Comparison of ENCODE assay signal across 8 cellular contexts in the genomic region with DNA sequence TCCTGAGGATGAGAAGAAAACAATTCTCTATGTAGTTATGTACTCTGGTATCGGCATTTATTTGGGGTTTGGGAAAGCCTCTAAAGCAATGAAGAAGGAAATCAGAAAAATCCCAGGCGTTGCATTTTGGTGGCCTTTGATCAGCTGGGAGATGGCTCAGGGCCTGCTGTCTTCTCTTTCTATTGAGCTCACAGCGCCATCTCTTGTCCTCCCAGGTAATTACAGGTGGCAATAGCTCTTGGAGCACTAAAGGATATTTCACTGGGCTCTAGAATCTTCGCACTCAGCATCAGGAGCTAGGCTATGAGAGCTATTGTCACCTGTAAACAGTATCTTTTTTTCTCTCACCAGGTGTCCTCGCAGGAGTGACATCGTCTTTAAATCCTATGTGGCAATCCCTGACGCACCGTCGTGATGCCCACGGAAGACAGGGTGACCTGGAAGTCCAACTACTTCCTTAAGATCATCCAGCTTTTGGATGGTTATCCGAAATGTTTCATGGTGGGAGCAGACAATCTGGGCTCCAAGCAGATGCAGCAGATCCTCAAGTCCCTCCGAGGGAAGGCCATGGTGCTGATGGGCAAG.
DNase-seq lines count a peak whose midpoint lies in the region; ATAC-seq, FAIRE-seq and TF ChIP-seq lines count a peak whose summit lies in the region.

No MANE protein-coding gene starts in this region.

- H2AFZ ChIP-seq in OCI-LY1 (ENCODE audit: low read length) (no peak overlapping the region), K562 (ENCODE audit: low read depth, low read length) (no peak overlapping the region)

- no peaks in the 10 kb centered on the region for H3K9me3 ChIP-seq in OCI-LY1 (ENCODE audit: low read length)
- no peaks in the 10 kb centered on the region for H3K9me3 ChIP-seq in K562 (replicated peaks; ENCODE audit: control insufficient read depth, insufficient read depth, low read depth, low read length)
- no peaks in the 10 kb centered on the region for H3K9me3 ChIP-seq in effector memory CD4-positive, alpha-beta T cell (ENCODE audit: control insufficient read depth, low read length)

- POLR2A ChIA-PET in K562 (lab: Yijun Ruan, JAX): interaction anchor here (0.7 to 0.8 kb wide), 2 partner anchors 15 to 57 kb away, joined by 3 read pairs; no protein-coding TSS in a partner anchor

- CTCF ChIA-PET in K562 (lab: Yijun Ruan, JAX; ENCODE audit: low intra/inter-chr PET ratio): interaction anchor here (0.8 to 1.2 kb wide), 2 partner anchors 364 to 575 kb away, joined by 3 read pairs; no protein-coding TSS in a partner anchor

- H3K9ac ChIP-seq in OCI-LY1 (ENCODE audit: low read length): no peak overlapping the region
- no peak overlapping the region for H3K9ac ChIP-seq in K562 (ENCODE audit: insufficient read depth in 1 of 2, low read depth in 2 of 2, low read length in 2 of 2)

- H3K27me3 ChIP-seq in OCI-LY1 (ENCODE audit: insufficient read depth, low read length) (no peaks in the 10 kb centered on the region; the same call in 1 of the 2 replicates), K562 (ENCODE audit: control insufficient read depth in 2 of 2, insufficient read depth in 2 of 2, low read length in 2 of 2) (no peaks in the 10 kb centered on the region; a peak in 1 of 5 replicates)
- no peaks in the 10 kb centered on the region for H3K27me3 ChIP-seq in effector memory CD4-positive, alpha-beta T cell (replicated peaks; ENCODE audit: control insufficient read depth, insufficient read depth, low read length, poor library complexity, severe bottlenecking)

- TF ChIP-seq CTCF in OCI-LY1 (IDR thresholded peaks at IDR 0.05; ENCODE audit: low read length) (peak; percentile 91), K562 (IDR thresholded peaks at IDR 0.05 in 2 of 3, conservative IDR thresholded peaks at IDR 0.05 in 1 of 3; ENCODE audit: insufficient read depth in 2 of 3, low read depth in 1 of 3, low read length in 3 of 3) (peak; percentile 67 to 80 (median 69))

- WGBS in K562 (ENCODE audit: insufficient coverage, low coverage, missing lambda C conversion rate): 11% methylated on average over 12 of the region's 12 CpGs

- H3K4me2 ChIP-seq in OCI-LY1 (ENCODE audit: low read length): no peak overlapping the region
- no peak overlapping the region for H3K4me2 ChIP-seq in K562 (ENCODE audit: insufficient read depth, low read length)

- in situ Hi-C loops in K562 (cut with MboI): loop anchor here (10.0 kb wide), 1 partner anchor 369 kb away; no protein-coding TSS in a partner anchor

- intact Hi-C loops in K562 (cut with micrococcal nuclease): loop anchor here (1.0 to 10.0 kb wide), 5 partner anchors 40 to 579 kb away; partner anchors contain the start of gene CCBE1

- H3K9me2 ChIP-seq in OCI-LY1 (ENCODE audit: low read depth, low read length): no peaks in the 10 kb centered on the region

- TF ChIP-seq POLR2A in K562 (conservative IDR thresholded peaks at IDR 0.05): no peak

- H3K79me2 ChIP-seq in OCI-LY1 (ENCODE audit: insufficient read depth, low read length) (no peaks in the 10 kb centered on the region), K562 (ENCODE audit: control insufficient read depth, insufficient read depth, low read length) (no peaks in the 10 kb centered on the region)

- TF ChIP-seq EP300 in K562 (IDR thresholded peaks at IDR 0.05; ENCODE audit: low read length): no peak

- FAIRE-seq in HTR-8/SVneo (lab: Jason Lieb, UNC) (no peak), K562 (lab: Jason Lieb, UNC) (peak; percentile 51)

- H3K27ac ChIP-seq in OCI-LY1 (ENCODE audit: low read depth, low read length, poor library complexity, severe bottlenecking) (no peak overlapping the region), K562 (ENCODE audit: extremely low read depth, low read depth, low read length) (no peak overlapping the region)
- no peak overlapping the region for H3K27ac ChIP-seq in effector memory CD4-positive, alpha-beta T cell (ENCODE audit: insufficient read depth, low read length, poor library complexity, severe bottlenecking)

- ATAC-seq in GM21367 (IDR thresholded peaks at IDR 0.05; ENCODE audit: unreplicated experiment) (peak; percentile 72), K562 (peak; percentile 85)

- peak; percentile 92 for DNase-seq in DMS53 treated with DMSO at 0.1 percent for 48 hours (lab: John Stamatoyannopoulos, UW; ENCODE audit: unreplicated experiment)
- DNase-seq in HTR-8/SVneo (ENCODE audit: insufficient read length, low spot score): peak; percentile 50
- peak; percentile 34 to 64 (median 38) for DNase-seq in K562 (ENCODE audit: extremely low read depth in 1 of 4, low spot score in 3 of 4)
- peak; percentile 68 for DNase-seq in iPS-NIHi11 (ENCODE audit: low spot score)
- peak; percentile 63 for DNase-seq in stimulated activated CD4-positive, alpha-beta T cell treated with anti-CD3 and anti-CD28 coated beads, Interleukin-15, amount 100 ng/mL, for 24 hours
- no peak for DNase-seq in effector memory CD4-positive, alpha-beta T cell

- no peaks in the 10 kb centered on the region for H3K9me1 ChIP-seq in K562 (ENCODE audit: control insufficient read depth, insufficient read depth, low read length)

- no peaks in the 10 kb centered on the region for H3K4me1 ChIP-seq in OCI-LY1 (ENCODE audit: insufficient read depth, low read length, severe bottlenecking)
- H3K4me1 ChIP-seq in K562 (replicated peaks in 1 of 2; ENCODE audit: control insufficient read depth in 2 of 2, insufficient read depth in 2 of 2, low read length in 2 of 2): no peaks in the 10 kb centered on the region
- H3K4me1 ChIP-seq in effector memory CD4-positive, alpha-beta T cell (ENCODE audit: control insufficient read depth, insufficient read depth, low read length, poor library complexity, severe bottlenecking): no peaks in the 10 kb centered on the region

- H3K36me3 ChIP-seq in OCI-LY1 (ENCODE audit: insufficient read depth, low read length) (no peaks in the 10 kb centered on the region), K562 (ENCODE audit: control insufficient read depth, insufficient read depth, low read length) (no peaks in the 10 kb centered on the region)
- H3K36me3 ChIP-seq in effector memory CD4-positive, alpha-beta T cell (ENCODE audit: control insufficient read depth, insufficient read depth, low read length): no peaks in the 10 kb centered on the region

- no peaks in the 10 kb centered on the region for H3F3A ChIP-seq in OCI-LY1 (ENCODE audit: insufficient read depth, low read length)

- H3K4me3 ChIP-seq in OCI-LY1 (ENCODE audit: low read depth, low read length, poor library complexity, severe bottlenecking) (no peak overlapping the region), K562 (no peak overlapping the region)
- no peak overlapping the region for H3K4me3 ChIP-seq in effector memory CD4-positive, alpha-beta T cell (ENCODE audit: insufficient read depth, low read depth, low read length, poor library complexity, severe bottlenecking)

- peak; percentile 60 to 77 for TF ChIP-seq RAD21 in K562 (CRISPR knock-in tag; conservative IDR thresholded peaks at IDR 0.05 in 1 of 2, IDR thresholded peaks at IDR 0.05 in 1 of 2)

- no peaks in the 10 kb centered on the region for H4K20me1 ChIP-seq in OCI-LY1 (ENCODE audit: insufficient read depth, low read length)
- H4K20me1 ChIP-seq in K562 (replicated peaks; ENCODE audit: control insufficient read depth, insufficient read depth, low read length): no peaks in the 10 kb centered on the region

- BruUV-seq in K562 (replicated peaks; lab: Mats Ljungman, UMichigan): no TSS peak

TF ChIP-seq in K562, 482 proteins besides CTCF, POLR2A, EP300 and RAD21 (continues in another document):
- TF ChIP-seq XRCC4 (IDR thresholded peaks at IDR 0.05; ENCODE audit: extremely low read depth, insufficient read depth, insufficient read length) (no peak), ZNF778 (CRISPR knock-in tag; IDR thresholded peaks at IDR 0.05) (no peak), DACH1 (IDR thresholded peaks at IDR 0.05; ENCODE audit: partially characterized antibody) (peak; percentile 45), KLF16 (IDR thresholded peaks at IDR 0.05) (peak; percentile 10; the same call in 1 of the 2 replicates), SMC3 (conservative IDR thresholded peaks at IDR 0.05; ENCODE audit: insufficient read depth, low read depth, low read length) (peak; percentile 53), DEAF1 (CRISPR knock-in tag; IDR thresholded peaks at IDR 0.05) (peak; percentile 49; the same call in 1 of the 2 replicates)
- TF ChIP-seq, protein P1, sequence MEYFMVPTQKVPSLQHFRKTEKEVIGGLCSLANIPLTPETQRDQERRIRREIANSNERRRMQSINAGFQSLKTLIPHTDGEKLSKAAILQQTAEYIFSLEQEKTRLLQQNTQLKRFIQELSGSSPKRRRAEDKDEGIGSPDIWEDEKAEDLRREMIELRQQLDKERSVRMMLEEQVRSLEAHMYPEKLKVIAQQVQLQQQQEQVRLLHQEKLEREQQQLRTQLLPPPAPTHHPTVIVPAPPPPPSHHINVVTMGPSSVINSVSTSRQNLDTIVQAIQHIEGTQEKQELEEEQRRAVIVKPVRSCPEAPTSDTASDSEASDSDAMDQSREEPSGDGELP (CRISPR knock-in tag; IDR thresholded peaks at IDR 0.05; ENCODE audit: borderline replicate concordance): peak; percentile 47; the same call in 1 of the 2 replicates

Comparison
In these comparisons a context has a peak if more than half of its experiments do, and no peak if none do; other contexts are left out.
1. DNase-seq: peak in DMS53 treated with DMSO at 0.1 percent for 48 hours (single experiment), HTR-8/SVneo (single experiment), K562 (4 of 4), iPS-NIHi11 (single experiment) and stimulated activated CD4-positive, alpha-beta T cell treated with anti-CD3 and anti-CD28 coated beads, Interleukin-15, amount 100 ng/mL, for 24 hours (single experiment); none in effector memory CD4-positive, alpha-beta T cell (0 of 3).